Comparison of ENCODE assay signal across 3 cellular contexts in genomic region chr16:18294396-18294795, GRCh38. TPM values are rescaled to one million over a fixed set of nuclear protein-coding genes. Genes with fewer than 3 reads are reported as not detected.
"Had no signal": no experiment of that assay in that cellular context is flagged by ENCODE, and none has a peak within 500 bp of the region (broad histone marks: within the 10 kb centered on the region; RNA-seq: fewer than 3 reads in every experiment).

No MANE protein-coding gene starts in this region.

RNA-seq across cellular contexts. Expression of gene NPIPA8, which starts 42.1 kb away (rescaled TPM):
- total RNA-seq: renal cortical epithelial cell, smooth muscle cell, vagina had no signal
- polyA plus RNA-seq: smooth muscle cell had no signal
